In the genomic region with DNA sequence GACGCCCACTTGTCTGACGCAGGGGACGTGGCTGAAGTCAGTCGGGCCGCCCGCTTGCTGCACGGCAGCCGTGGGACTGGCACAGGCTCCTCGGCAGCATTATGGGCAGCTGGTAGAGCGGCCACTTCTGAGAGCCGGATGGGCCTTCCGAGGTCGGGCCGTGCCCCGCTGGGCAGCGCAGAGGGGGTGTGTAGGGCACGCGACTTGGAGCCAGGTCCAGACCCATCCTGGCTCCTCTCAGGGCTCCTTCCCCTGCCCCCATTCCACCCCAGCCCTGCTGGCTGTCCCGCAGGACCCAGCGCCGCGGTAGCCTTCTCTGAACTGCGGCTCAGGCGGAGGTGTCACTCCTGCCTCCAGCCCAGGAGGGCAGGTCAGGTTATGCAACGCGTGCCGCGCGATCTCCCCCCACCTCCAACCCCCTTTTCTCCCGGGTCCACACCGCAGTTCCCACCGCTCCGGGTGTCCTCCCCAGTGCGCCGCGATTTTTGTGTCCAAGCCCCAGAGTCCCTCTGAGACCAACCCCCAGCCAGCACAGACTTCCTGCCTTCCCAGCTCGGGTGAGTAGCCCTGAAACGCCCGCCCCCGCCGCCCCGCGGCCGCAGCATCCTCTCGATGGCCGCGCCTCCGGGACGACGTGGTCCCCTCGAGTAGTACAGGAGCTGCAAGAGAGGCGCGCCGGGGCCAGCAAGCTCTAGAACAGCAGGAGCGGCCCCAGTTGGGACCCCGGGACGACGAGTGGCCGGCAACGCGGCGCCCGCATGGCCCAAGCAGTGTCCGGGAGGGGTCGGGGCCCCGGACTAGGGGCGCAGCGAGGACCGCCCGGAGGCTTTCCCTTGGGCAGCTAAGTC, we compare ENCODE assay signal across 8 cellular contexts. TPM values are rescaled to one million over a fixed set of nuclear protein-coding genes. Genes with fewer than 3 reads are reported as not detected.
A peak's percentile ranks its signal among the peaks of the same experiment; 100 is the strongest.
DNase-seq lines count a peak whose midpoint lies in the region; ATAC-seq, FAIRE-seq and TF ChIP-seq lines count a peak whose summit lies in the region.

No MANE protein-coding gene starts in this region.

- H3K27ac ChIP-seq in adrenal gland, result peak overlapping the region; percentile 47 to 91 (median 87)
- H3K27ac ChIP-seq in right atrium auricular region, result peak overlapping the region; percentile 48 to 59

- TF ChIP-seq CTCF in adrenal gland (IDR thresholded peaks at IDR 0.05) (peak in 3 of 6 experiments; percentile 18 to 45 (median 38)), right atrium auricular region (IDR thresholded peaks at IDR 0.05) (peak in 1 of 2 donors; percentile 18), D721Med (IDR thresholded peaks at IDR 0.05; ENCODE audit: insufficient read depth, missing control alignments) (no peak)

- peak; percentile 92 for DNase-seq in AG20443 (ENCODE audit: low spot score)
- DNase-seq in RKO (ENCODE audit: low spot score), result peak; percentile 85
- DNase-seq in adrenal gland, result peak; percentile 57 to 79 (median 75)
- peak; percentile 74 for DNase-seq in right atrium auricular region (ENCODE audit: low spot score)
- DNase-seq in renal cortical epithelial cell (ENCODE audit: low read depth), result peak; percentile 40
- DNase-seq in D721Med (ENCODE audit: insufficient read length, low spot score), result no peak

- H3K27me3 ChIP-seq in adrenal gland (no peaks in the 10 kb centered on the region), right atrium auricular region (no peaks in the 10 kb centered on the region)

- intact Hi-C loops in adrenal gland (cut with DNase I), result no loop called here

- H3K9me3 ChIP-seq in adrenal gland (replicated peaks in 1 of 3) (no peaks in the 10 kb centered on the region), right atrium auricular region (no peaks in the 10 kb centered on the region)

- H3K4me1 ChIP-seq in adrenal gland (replicated peaks in 1 of 2), result peaks cover 4 to 24% of the 10 kb centered on the region in 2 donors
- peaks cover 0 to 23% of the 10 kb centered on the region in 2 donors for H3K4me1 ChIP-seq in right atrium auricular region

- H3K36me3 ChIP-seq in adrenal gland (replicated peaks in 1 of 2), result no peaks in the 10 kb centered on the region
- H3K36me3 ChIP-seq in right atrium auricular region, result no peaks in the 10 kb centered on the region

- ATAC-seq in GM18873 (IDR thresholded peaks at IDR 0.05; ENCODE audit: low FRiP score, unreplicated experiment), result peak; percentile 74
- peak; percentile 91 for ATAC-seq in HG03135 (IDR thresholded peaks at IDR 0.05; ENCODE audit: unreplicated experiment)

- WGBS in adrenal gland, 4 donors, result 0 to 1% (median 1%) methylated on average over 20 to 70 of the region's 70 CpGs

- peak in 1 of 2 donors; percentile 48 for TF ChIP-seq POLR2A in adrenal gland (IDR thresholded peaks at IDR 0.05)

- FAIRE-seq in D721Med (lab: Jason Lieb, UNC), result no peak

- H3K4me3 ChIP-seq in adrenal gland (peak overlapping the region; percentile 4 to 80 (median 50)), right atrium auricular region (peak overlapping the region; percentile 48 to 61)

RNA-seq across cellular contexts. Expression of gene CAPRIN2, which starts 41.1 kb away (rescaled TPM):
- 10 to 100 TPM; 12.1 to 29.4 (median 22.2) TPM for total RNA-seq in adrenal gland
- 10 to 100 TPM; 26.5 to 40.4 (median 32.9) TPM for polyA plus RNA-seq in adrenal gland
- 10 to 100 TPM; 20.9 to 34.3 TPM for total RNA-seq in right atrium auricular region
- total RNA-seq in renal cortical epithelial cell, result 10.9 and 15.4 TPM in 2 replicates
